In genomic region chr15:57298204-57298603, GRCh38 we compare ENCODE assay signal across 18 cellular contexts.
DNase-seq lines count a peak whose midpoint lies in the region; ATAC-seq lines count a peak whose summit lies in the region.
"Had no signal": no experiment of that assay in that cellular context is flagged by ENCODE, and none has a peak within 500 bp of the region (broad histone marks: within the 10 kb centered on the region; RNA-seq: fewer than 3 reads in every experiment).

No MANE protein-coding gene starts in this region.

- no peak for DNase-seq in activated naive CD8-positive, alpha-beta T cell treated with anti-CD3 and anti-CD28 coated beads, Interleukin-2, amount 50 U/mL, for 24 hours
- DNase-seq in activated naive CD8-positive, alpha-beta T cell treated with anti-CD3 and anti-CD28 coated beads for 36 hours: no peak
- DNase-seq in RPMI7951 (ENCODE audit: low read depth) (peak; percentile 18), iris pigment epithelial cell (ENCODE audit: low read depth) (peak; percentile 65), NCI-H2107 treated with DMSO at 0.1 percent for 48 hours (lab: John Stamatoyannopoulos, UW; ENCODE audit: unreplicated experiment) (no peak), AML-193 (lab: John Stamatoyannopoulos, UW) (no peak)
- DNase-seq in naive thymus-derived CD8-positive, alpha-beta T cell: no peak
- DNase-seq: activated CD4-positive, alpha-beta T cell treated with anti-CD3 and anti-CD28 coated beads, Interleukin-2, amount 50 U/mL, for 1 hour; activated T-cell treated with anti-CD3 and anti-CD28 coated beads, Interleukin-2, amount 50 U/mL, for 1 hour; dermis blood vessel endothelial cell; HFFc6; left ventricle myocardium superior; NCI-H187; PC-9; stimulated activated naive CD4-positive, alpha-beta T cell had no signal

- H3K36me3 Mint-ChIP-seq in activated naive CD8-positive, alpha-beta T cell treated with anti-CD3 and anti-CD28 coated beads, Interleukin-2, amount 50 U/mL, for 24 hours (ENCODE audit: low read depth): peaks cover 2% of the 10 kb centered on the region
- peaks cover 3% of the 10 kb centered on the region for H3K36me3 Mint-ChIP-seq in activated naive CD8-positive, alpha-beta T cell treated with anti-CD3 and anti-CD28 coated beads for 36 hours
- H3K36me3 Mint-ChIP-seq in naive thymus-derived CD8-positive, alpha-beta T cell: peaks cover 0 to 1% (median 0%) of the 10 kb centered on the region in 3 donors
- H3K36me3 Mint-ChIP-seq: activated naive CD4-positive, alpha-beta T cell treated with anti-CD3 and anti-CD28 coated beads, Interleukin-2, amount 50 U/mL, for 72 hours had no signal

- H3K9me3 Mint-ChIP-seq in activated naive CD8-positive, alpha-beta T cell treated with anti-CD3 and anti-CD28 coated beads, Interleukin-2, amount 50 U/mL, for 24 hours: peaks cover 3% of the 10 kb centered on the region
- H3K9me3 Mint-ChIP-seq in activated naive CD8-positive, alpha-beta T cell treated with anti-CD3 and anti-CD28 coated beads for 36 hours: no peaks in the 10 kb centered on the region
- H3K9me3 Mint-ChIP-seq in naive thymus-derived CD8-positive, alpha-beta T cell: peaks cover 0 to 7% (median 0%) of the 10 kb centered on the region in 9 donors
- H3K9me3 Mint-ChIP-seq: activated naive CD4-positive, alpha-beta T cell treated with anti-CD3 and anti-CD28 coated beads, Interleukin-2, amount 50 U/mL, for 72 hours; HFFc6 had no signal

- no peak for ATAC-seq in activated naive CD8-positive, alpha-beta T cell treated with anti-CD3 and anti-CD28 coated beads, Interleukin-2, amount 50 U/mL, for 24 hours
- ATAC-seq in naive thymus-derived CD8-positive, alpha-beta T cell: no peak
- ATAC-seq in HG03108 (IDR thresholded peaks at IDR 0.05; ENCODE audit: unreplicated experiment): no peak
- ATAC-seq: activated naive CD4-positive, alpha-beta T cell treated with anti-CD3 and anti-CD28 coated beads, Interleukin-2, amount 50 U/mL, for 72 hours; left ventricle myocardium superior; SK-N-SH treated with all-trans-retinoic acid at 6 μM for 48 hours had no signal

- H3K4me1 Mint-ChIP-seq in activated naive CD8-positive, alpha-beta T cell treated with anti-CD3 and anti-CD28 coated beads, Interleukin-2, amount 50 U/mL, for 24 hours: peaks cover 18% of the 10 kb centered on the region
- H3K4me1 Mint-ChIP-seq in activated naive CD8-positive, alpha-beta T cell treated with anti-CD3 and anti-CD28 coated beads for 36 hours: peaks cover 5% of the 10 kb centered on the region
- H3K4me1 Mint-ChIP-seq in naive thymus-derived CD8-positive, alpha-beta T cell: peaks cover 0 to 33% (median 6%) of the 10 kb centered on the region in 4 donors

- no peaks in the 10 kb centered on the region for H3K27me3 Mint-ChIP-seq in activated naive CD8-positive, alpha-beta T cell treated with anti-CD3 and anti-CD28 coated beads, Interleukin-2, amount 50 U/mL, for 24 hours
- no peaks in the 10 kb centered on the region for H3K27me3 Mint-ChIP-seq in activated naive CD8-positive, alpha-beta T cell treated with anti-CD3 and anti-CD28 coated beads for 36 hours
- H3K27me3 Mint-ChIP-seq in naive thymus-derived CD8-positive, alpha-beta T cell: no peaks in the 10 kb centered on the region

- POLR2A ChIA-PET in naive thymus-derived CD8-positive, alpha-beta T cell (lab: Charles Lee): no interaction called here

- H3K27ac Mint-ChIP-seq in activated naive CD8-positive, alpha-beta T cell treated with anti-CD3 and anti-CD28 coated beads, Interleukin-2, amount 50 U/mL, for 24 hours: peak overlapping the region; percentile 23
- no peak overlapping the region for H3K27ac Mint-ChIP-seq in activated naive CD8-positive, alpha-beta T cell treated with anti-CD3 and anti-CD28 coated beads for 36 hours
- H3K27ac Mint-ChIP-seq in naive thymus-derived CD8-positive, alpha-beta T cell: peak overlapping the region in 2 of 10 donors; percentile 54 to 72
- H3K27ac Mint-ChIP-seq: HFFc6 had no signal

- no peak overlapping the region for H3K4me3 Mint-ChIP-seq in activated naive CD8-positive, alpha-beta T cell treated with anti-CD3 and anti-CD28 coated beads, Interleukin-2, amount 50 U/mL, for 24 hours
- H3K4me3 Mint-ChIP-seq in activated naive CD8-positive, alpha-beta T cell treated with anti-CD3 and anti-CD28 coated beads for 36 hours: no peak overlapping the region
- H3K4me3 Mint-ChIP-seq in naive thymus-derived CD8-positive, alpha-beta T cell: no peak overlapping the region
- H3K4me3 Mint-ChIP-seq: HFFc6 had no signal

Comparison
In these comparisons a context has a peak if more than half of its experiments do, and no peak if none do; other contexts are left out.
1. DNase-seq: peak in RPMI7951 (single experiment) and iris pigment epithelial cell (single experiment); none in activated naive CD8-positive, alpha-beta T cell treated with anti-CD3 and anti-CD28 coated beads, Interleukin-2, amount 50 U/mL, for 24 hours (single experiment), activated naive CD8-positive, alpha-beta T cell treated with anti-CD3 and anti-CD28 coated beads for 36 hours (single experiment), NCI-H2107 treated with DMSO at 0.1 percent for 48 hours (single experiment), naive thymus-derived CD8-positive, alpha-beta T cell (0 of 10) and AML-193 (0 of 2).